Comparison of ENCODE assay signal across 33 cellular contexts in genomic region chr16:26911436-26911835, GRCh38.
"Had no signal": no experiment of that assay in that cellular context is flagged by ENCODE, and none has a peak within 500 bp of the region (broad histone marks: within the 10 kb centered on the region; RNA-seq: fewer than 3 reads in every experiment).

No MANE protein-coding gene starts in this region.

- H3K9me3 ChIP-seq: adrenal gland had no signal

- ATAC-seq: activated CD8-positive, alpha-beta T cell treated with anti-CD3 and anti-CD28 coated beads for 36 hours; activated naive CD4-positive, alpha-beta T cell treated with anti-CD3 and anti-CD28 coated beads, Interleukin-2, amount 50 U/mL, for 72 hours; activated T-cell treated with anti-CD3 and anti-CD28 coated beads, Interleukin-2, amount 50 U/mL, for 4 hours; activated T-cell treated with anti-CD3 and anti-CD28 coated beads, Interleukin-2, amount 50 U/mL, for 72 hours; activated T-helper 17 cell treated with anti-CD3 and anti-CD28 coated beads, Interleukin-2, amount 50 U/mL, for 72 hours; T-helper 17 cell had no signal

- H3K27me3 ChIP-seq: adrenal gland, cardiac muscle cell had no signal

- H3K4me1 ChIP-seq: adrenal gland had no signal

- H3K4me3 ChIP-seq: adrenal gland, cardiac muscle cell had no signal

- FAIRE-seq: astrocyte, bronchial epithelial cell, TTC549 had no signal

- H3K36me3 ChIP-seq: adrenal gland, cardiac muscle cell had no signal

- H3K27ac ChIP-seq: adrenal gland, cardiac muscle cell, VCaP had no signal

- DNase-seq: activated B cell treated with CpG ODN at 0.5 μM for 24 hours; activated CD4-positive, alpha-beta memory T cell treated with anti-CD3 and anti-CD28 coated beads for 36 hours; activated CD4-positive, alpha-beta T cell treated with anti-CD3 and anti-CD28 coated beads for 4 hours; activated CD4-positive, alpha-beta T cell treated with anti-CD3 and anti-CD28 coated beads, Interleukin-2, amount 10 ng/mL, durations not matched to agents 24 days and 14 days; activated CD4-positive, alpha-beta T cell treated with anti-CD3 and anti-CD28 coated beads, Interleukin-2, amount 50 U/mL, for 1 hour; activated CD4-positive, alpha-beta T cell treated with anti-CD3 and anti-CD28 coated beads, Interleukin-2, amount 50 U/mL, for 4 hours; activated CD4-positive, CD25-positive, alpha-beta regulatory T cell treated with anti-CD3 and anti-CD28 coated beads, Interleukin-2, amount 50 U/mL, for 72 hours; activated CD8-positive, alpha-beta memory T cell treated with anti-CD3 and anti-CD28 coated beads, Interleukin-2, amount 50 U/mL, for 4 hours; activated CD8-positive, alpha-beta T cell treated with anti-CD3 and anti-CD28 coated beads for 36 hours; activated effector memory CD4-positive, alpha-beta T cell treated with anti-CD3 and anti-CD28 coated beads, Interleukin-2, amount 50 U/mL, for 16 hours; activated gamma-delta T cell treated with Interleukin-2 at 50 U/mL for 16 hours; activated naive CD4-positive, alpha-beta T cell; activated naive CD4-positive, alpha-beta T cell treated with anti-CD3 and anti-CD28 coated beads for 36 hours; activated naive CD4-positive, alpha-beta T cell treated with anti-CD3 and anti-CD28 coated beads, Interleukin-2, amount 50 U/mL, for 16 hours; activated naive CD8-positive, alpha-beta T cell treated with anti-CD3 and anti-CD28 coated beads for 36 hours; activated T-cell treated with anti-CD3 and anti-CD28 coated beads for 4 hours; activated T-cell treated with anti-CD3 and anti-CD28 coated beads, Interleukin-2, amount 50 U/mL, for 1 hour; activated T-cell treated with anti-CD3 and anti-CD28 coated beads, Interleukin-2, amount 50 U/mL, for 4 hours; activated T-cell treated with anti-CD3 and anti-CD28 coated beads, Interleukin-2, amount 50 U/mL, for 72 hours; adrenal gland; amniotic stem cell; aorta; caudate nucleus; cerebellar nuclear complex; T-helper 17 cell; T1000 had no signal
